In genomic region chr9:89489548-89490527, GRCh38 we compare ENCODE assay signal across 12 cellular contexts. TPM values are rescaled to one million over a fixed set of nuclear protein-coding genes. Genes with fewer than 3 reads are reported as not detected.
DNase-seq lines count a peak whose midpoint lies in the region; ATAC-seq and TF ChIP-seq lines count a peak whose summit lies in the region.
"Had no signal": no experiment of that assay in that cellular context is flagged by ENCODE, and none has a peak within 500 bp of the region (broad histone marks: within the 10 kb centered on the region; RNA-seq: fewer than 3 reads in every experiment).

No MANE protein-coding gene starts in this region.

- no peak for TF ChIP-seq CTCF in GM13977 (IDR thresholded peaks at IDR 0.05; ENCODE audit: extremely low read depth, insufficient read depth, missing control alignments)

- in situ Hi-C loops in GM13977 (cut with MboI; ENCODE audit: low pct_unique_long_range_greater_than_20kb, low sequenced_read_pairs, unreplicated experiment): no loop called here
- in situ Hi-C loops in SK-MEL-5 (cut with HindIII; ENCODE audit: low pct_unique_long_range_greater_than_20kb, low sequenced_read_pairs): no loop called here

- no peak for ATAC-seq in GM18907 (IDR thresholded peaks at IDR 0.05; ENCODE audit: unreplicated experiment)
- no peak for ATAC-seq in GM18870 (IDR thresholded peaks at IDR 0.05; ENCODE audit: unreplicated experiment)
- ATAC-seq in HG02973 (IDR thresholded peaks at IDR 0.05; ENCODE audit: unreplicated experiment): no peak
- ATAC-seq: heart right ventricle had no signal

- DNase-seq in GM13977 (ENCODE audit: low spot score): peak; percentile 64
- peak; percentile 55 for DNase-seq in SK-MEL-5 (ENCODE audit: low read depth, low spot score)
- peak; percentile 80 for DNase-seq in central memory CD4-positive, alpha-beta T cell
- DNase-seq in pons (ENCODE audit: low spot score): peak; percentile 72
- DNase-seq in NCI-H2107 (lab: John Stamatoyannopoulos, UW): no peak
- DNase-seq: activated gamma-delta T cell, heart right ventricle, mesendoderm, NCI-H187 had no signal

RNA-seq across cellular contexts. Expression of gene SEMA4D, which starts 8.1 kb away (rescaled TPM):
- 0.98 and 1.3 TPM in 2 replicates for total RNA-seq in SK-MEL-5 (2014; rRNA removed; shearing (Covaris generic))
- 5.5 and 7.7 TPM in 2 replicates for polyA plus RNA-seq in SK-MEL-5 (2015; cell fraction: cytosol; rRNA removed)
- 9.3 and 12.7 TPM in 2 replicates for polyA plus RNA-seq in SK-MEL-5 (2015; cell fraction: nucleus; rRNA removed)
